In the genomic region with DNA sequence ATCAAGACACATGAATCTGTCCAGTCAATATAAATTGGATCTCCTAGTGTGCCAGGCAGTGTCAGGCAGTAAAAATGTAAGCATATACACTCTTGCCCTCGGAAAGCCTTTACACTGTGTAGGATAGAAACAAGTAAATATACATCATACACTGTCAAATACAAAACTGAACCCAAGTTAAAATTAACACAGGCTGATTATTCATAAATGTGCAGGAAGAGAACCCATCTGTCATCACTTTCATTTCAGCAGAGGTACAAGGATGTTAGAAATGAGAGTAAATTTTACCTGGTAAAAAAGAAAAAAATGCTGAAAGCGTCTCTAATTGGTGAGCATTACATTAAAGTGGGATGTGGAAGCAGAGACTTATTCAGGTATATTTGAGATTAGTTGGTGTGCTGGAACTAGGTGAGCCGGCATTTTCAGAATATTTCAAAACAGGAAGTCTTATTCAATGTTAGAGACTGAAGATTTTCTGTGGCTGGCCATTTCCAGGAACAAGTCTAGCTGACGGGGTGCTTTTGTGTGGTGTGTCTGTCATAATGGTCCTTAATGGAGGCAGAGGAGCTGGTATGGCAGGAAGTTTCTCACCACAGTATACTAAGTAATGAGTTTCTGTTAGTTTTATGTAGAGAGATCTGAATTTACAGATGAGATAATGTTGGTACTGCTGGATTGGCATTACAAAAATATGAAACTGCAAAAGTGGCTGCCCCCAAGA, we compare ENCODE assay signal across 1 cellular context.
TF ChIP-seq lines count a peak whose summit lies in the region.

No MANE protein-coding gene starts in this region.

TF ChIP-seq in H1, 55 proteins besides CTCF, POLR2A, EP300 and RAD21 (continued from another document):
- TF ChIP-seq POLR2AphosphoS5 (IDR thresholded peaks at IDR 0.05; ENCODE audit: low read depth, low read length) (no peak), SP4 (IDR thresholded peaks at IDR 0.05; ENCODE audit: low read length) (no peak), KDM1A (IDR thresholded peaks at IDR 0.05; ENCODE audit: borderline replicate concordance, low read length) (no peak), SRF (IDR thresholded peaks at IDR 0.05; ENCODE audit: low read depth, low read length) (no peak), BCL11A (IDR thresholded peaks at IDR 0.05; ENCODE audit: low read depth in 2 of 2, low read length in 2 of 2) (no peak), EZH2 (IDR thresholded peaks at IDR 0.05; ENCODE audit: low read depth, low read length, severe bottlenecking) (no peak), PHF8 (conservative IDR thresholded peaks at IDR 0.05; ENCODE audit: low read depth, low read length) (no peak), JUN (IDR thresholded peaks at IDR 0.05; ENCODE audit: low read depth, low read length) (no peak), EGR1 (IDR thresholded peaks at IDR 0.05; ENCODE audit: borderline replicate concordance, low read depth, low read length) (no peak)
